In the genomic region with DNA sequence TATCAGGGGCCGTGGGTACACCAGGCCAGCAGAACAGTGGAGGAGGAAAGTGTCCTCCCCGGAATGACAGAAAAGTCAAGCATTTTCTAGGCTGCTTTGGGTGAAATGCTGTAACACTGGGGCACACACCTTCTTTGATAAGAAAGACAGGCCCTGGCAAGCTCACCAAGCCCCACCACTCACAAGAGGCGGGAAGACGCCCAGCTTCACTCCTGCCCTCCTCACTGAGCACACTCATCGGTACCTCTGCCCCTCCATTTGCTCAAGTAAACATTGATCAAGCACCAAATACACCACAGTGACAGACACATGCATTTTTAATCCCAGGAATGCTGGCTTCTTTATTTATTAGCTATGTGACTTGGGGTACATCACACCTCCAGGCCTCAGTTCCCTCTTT, we compare ENCODE assay signal across 17 cellular contexts. TPM values are rescaled to one million over a fixed set of nuclear protein-coding genes. Genes with fewer than 3 reads are reported as not detected.
DNase-seq lines count a peak whose midpoint lies in the region; ATAC-seq and TF ChIP-seq lines count a peak whose summit lies in the region.
"Had no signal": no experiment of that assay in that cellular context is flagged by ENCODE, and none has a peak within 500 bp of the region (broad histone marks: within the 10 kb centered on the region; RNA-seq: fewer than 3 reads in every experiment).

No MANE protein-coding gene starts in this region.

- peak overlapping the region in 7 of 11 experiments; percentile 53 to 78 (median 73); a peak in 11 of 22 replicates for H3K27ac ChIP-seq in BLaER1 treated with 17β-estradiol and CSF1 and Interleukin-3, amounts not matched to agents 10 nM and 100 nM
- peak overlapping the region in 7 of 8 donors; percentile 30 to 85 (median 77) for H3K27ac ChIP-seq in spleen

- peak overlapping the region in 5 of 11 experiments; percentile 11 to 66 (median 53); a peak in 3 of 22 replicates for H3K9ac ChIP-seq in BLaER1 treated with 17β-estradiol and CSF1 and Interleukin-3, amounts not matched to agents 10 nM and 100 nM

- peaks cover 52 to 94% (median 73%) of the 10 kb centered on the region in 11 experiments for H3K36me3 ChIP-seq in BLaER1 treated with 17β-estradiol and CSF1 and Interleukin-3, amounts not matched to agents 10 nM and 100 nM
- H3K36me3 ChIP-seq in spleen: peaks cover 0 to 96% (median 36%) of the 10 kb centered on the region in 6 donors
- H3K36me3 ChIP-seq: HAP-1 had no signal

- CTCF ChIA-PET in T-cell (lab: Charles Lee): interaction anchor here in 1 of 2 donors (0.6 kb wide), 1 partner anchor 102 kb away, joined by 3 read pairs; no protein-coding TSS in a partner anchor

- no peak for TF ChIP-seq POLR2A in spleen (IDR thresholded peaks at IDR 0.05)

- intact Hi-C loops in spleen (cut with DNase I; ENCODE audit: low total_unique reads): loop anchor here (5.0 kb wide), 1 partner anchor 48 kb away; no protein-coding TSS in a partner anchor

- H3K4me3 Mint-ChIP-seq in T-cell: no peak overlapping the region
- H3K4me3 Mint-ChIP-seq in immature natural killer cell: no peak overlapping the region
- no peak overlapping the region for H3K4me3 Mint-ChIP-seq in osteocyte (ENCODE audit: unreplicated experiment)
- no peak overlapping the region for H3K4me3 Mint-ChIP-seq in chondrocyte (ENCODE audit: unreplicated experiment)

- H3K4me3 ChIP-seq in BLaER1 treated with 17β-estradiol and CSF1 and Interleukin-3, amounts not matched to agents 10 nM and 100 nM: no peak overlapping the region
- H3K4me3 ChIP-seq in spleen: no peak overlapping the region
- H3K4me3 ChIP-seq: A549, HAP-1 had no signal

- H3K9me3 ChIP-seq in BLaER1 treated with 17β-estradiol and CSF1 and Interleukin-3, amounts not matched to agents 10 nM and 100 nM (replicated peaks in 1 of 11): no peaks in the 10 kb centered on the region
- no peaks in the 10 kb centered on the region for H3K9me3 ChIP-seq in spleen
- H3K9me3 ChIP-seq: A549, HAP-1 had no signal

- TF ChIP-seq CTCF in spleen (IDR thresholded peaks at IDR 0.05 in 8 of 11, conservative IDR thresholded peaks at IDR 0.05 in 3 of 11) (no peak), osteocyte (IDR thresholded peaks at IDR 0.05) (no peak), chondrocyte (IDR thresholded peaks at IDR 0.05) (no peak)

- H3K36me3 Mint-ChIP-seq in T-cell: peaks cover 63% of the 10 kb centered on the region
- peaks cover 10 to 38% (median 29%) of the 10 kb centered on the region in 3 donors for H3K36me3 Mint-ChIP-seq in immature natural killer cell
- H3K36me3 Mint-ChIP-seq in osteocyte (ENCODE audit: unreplicated experiment): peaks cover 11% of the 10 kb centered on the region
- H3K36me3 Mint-ChIP-seq in chondrocyte (ENCODE audit: low read depth): peaks cover 24% of the 10 kb centered on the region

- no peaks in the 10 kb centered on the region for H3K27me3 ChIP-seq in BLaER1 treated with 17β-estradiol and CSF1 and Interleukin-3, amounts not matched to agents 10 nM and 100 nM
- H3K27me3 ChIP-seq in spleen (replicated peaks in 1 of 7): no peaks in the 10 kb centered on the region

- H3K4me1 Mint-ChIP-seq in T-cell (peaks cover 34 to 67% (median 37%) of the 10 kb centered on the region in 3 donors), immature natural killer cell (peaks cover 64 to 84% of the 10 kb centered on the region in 2 donors), osteocyte (ENCODE audit: unreplicated experiment) (peaks cover 21% of the 10 kb centered on the region), chondrocyte (ENCODE audit: low read depth) (peaks cover 20% of the 10 kb centered on the region)

- DNase-seq in T-cell: no peak
- no peak for DNase-seq in immature natural killer cell
- peak; percentile 57 for DNase-seq in spleen
- DNase-seq in osteocyte (ENCODE audit: extremely low spot score, unreplicated experiment): no peak
- no peak for DNase-seq in chondrocyte (ENCODE audit: low spot score)
- DNase-seq in NOMO-1 treated with dmso at 0.1 percent for 144 hours (lab: John Stamatoyannopoulos, UW; ENCODE audit: unreplicated experiment): no peak
- DNase-seq: Calu3, IMR-90, NCI-H1105, NCI-H1694 treated with DMSO at 0.1 percent for 48 hours, NCI-H2107, NCI-H2227 treated with DMSO at 0.1 percent for 48 hours, NCI-H524 treated with DMSO at 0.1 percent for 48 hours, SIG-M5 had no signal

- peaks cover 0 to 85% (median 10%) of the 10 kb centered on the region in 11 experiments; a peak in 14 of 22 replicates for H4K20me1 ChIP-seq in BLaER1 treated with 17β-estradiol and CSF1 and Interleukin-3, amounts not matched to agents 10 nM and 100 nM

- 93 to 100% (median 94%) methylated on average over 5 of the region's 5 CpGs for WGBS in spleen, 5 donors

- H3K4me2 ChIP-seq in BLaER1 treated with 17β-estradiol and CSF1 and Interleukin-3, amounts not matched to agents 10 nM and 100 nM: peak overlapping the region; percentile 9 to 96 (median 84); a peak in 20 of 22 replicates
- H3K4me2 ChIP-seq: A549 had no signal

- ATAC-seq in T-cell (replicated peaks in 1 of 4): no peak

- POLR2A ChIA-PET in T-cell (lab: Charles Lee): interaction anchor here in 1 of 2 donors (0.7 kb wide), 1 partner anchor 45 kb away, joined by 5 read pairs; no protein-coding TSS in a partner anchor

- H3K27ac Mint-ChIP-seq in T-cell: peak overlapping the region; percentile 8 to 39
- H3K27ac Mint-ChIP-seq in immature natural killer cell: peak overlapping the region; percentile 78 to 98 (median 88)
- H3K27ac Mint-ChIP-seq in osteocyte (ENCODE audit: unreplicated experiment): no peak overlapping the region
- no peak overlapping the region for H3K27ac Mint-ChIP-seq in chondrocyte (ENCODE audit: unreplicated experiment)

- H3K9me3 Mint-ChIP-seq in T-cell (no peaks in the 10 kb centered on the region), immature natural killer cell (no peaks in the 10 kb centered on the region), osteocyte (ENCODE audit: unreplicated experiment) (no peaks in the 10 kb centered on the region), chondrocyte (ENCODE audit: low read depth) (no peaks in the 10 kb centered on the region)

- peaks cover 59 to 88% (median 76%) of the 10 kb centered on the region in 10 experiments for H3K4me1 ChIP-seq in BLaER1 treated with 17β-estradiol and CSF1 and Interleukin-3, amounts not matched to agents 10 nM and 100 nM
- H3K4me1 ChIP-seq in spleen: peaks cover 19 to 93% (median 43%) of the 10 kb centered on the region in 6 donors

- no peaks in the 10 kb centered on the region for H3K27me3 Mint-ChIP-seq in T-cell
- H3K27me3 Mint-ChIP-seq in immature natural killer cell (ENCODE audit: low read depth in 3 of 3): peaks cover 10 to 30% (median 11%) of the 10 kb centered on the region in 3 donors
- H3K27me3 Mint-ChIP-seq in osteocyte (ENCODE audit: unreplicated experiment): no peaks in the 10 kb centered on the region
- H3K27me3 Mint-ChIP-seq in chondrocyte (ENCODE audit: low read depth): no peaks in the 10 kb centered on the region

RNA-seq across cellular contexts. Expression of a gene that starts 43.1 kb away (rescaled TPM):
- total RNA-seq in T-cell: 10 to 100 TPM; 33.2 to 85.3 (median 44.1) TPM
- polyA plus RNA-seq in immature natural killer cell: 10 to 100 TPM; 21.7 to 49.2 (median 44.2) TPM
- total RNA-seq in spleen: 100 to 1,000 TPM in 2 of 7 donors, 10 to 100 TPM in 5; 75.1 to 111 (median 91.4) TPM
- 10 to 100 TPM; 18.1 to 29.5 (median 25.4) TPM for polyA plus RNA-seq in spleen
- total RNA-seq in osteocyte: 39.1 and 40.9 TPM in 2 replicates
- total RNA-seq in chondrocyte: 59.0 to 83.5 TPM (median 60.2 TPM) in 3 replicates

RNA-seq across cellular contexts. Expression of a gene that starts 47.6 kb away (rescaled TPM):
- total RNA-seq in T-cell (10 to 100 TPM; 22.6 to 25.5 (median 24.4) TPM), spleen (10 to 100 TPM; 15.7 to 23.3 (median 19.4) TPM), osteocyte (22.4 and 23.0 TPM in 2 replicates), chondrocyte (17.4 to 21.1 TPM (median 17.5 TPM) in 3 replicates)
- polyA plus RNA-seq in immature natural killer cell (10 to 100 TPM; 15.5 to 35.7 (median 22.5) TPM), spleen (10 to 100 TPM in 1 of 3 donors, 1 to 10 TPM in 2; 7.2 to 12.2 (median 9.9) TPM)

Comparison
In these comparisons a context has a peak if more than half of its experiments do, and no peak if none do; other contexts are left out.
1. H3K27ac Mint-ChIP-seq: peak in T-cell (2 of 2) and immature natural killer cell (6 of 6); none in osteocyte (single experiment) and chondrocyte (single experiment).